1 cellular context compared by ENCODE assay signal in the genomic region with DNA sequence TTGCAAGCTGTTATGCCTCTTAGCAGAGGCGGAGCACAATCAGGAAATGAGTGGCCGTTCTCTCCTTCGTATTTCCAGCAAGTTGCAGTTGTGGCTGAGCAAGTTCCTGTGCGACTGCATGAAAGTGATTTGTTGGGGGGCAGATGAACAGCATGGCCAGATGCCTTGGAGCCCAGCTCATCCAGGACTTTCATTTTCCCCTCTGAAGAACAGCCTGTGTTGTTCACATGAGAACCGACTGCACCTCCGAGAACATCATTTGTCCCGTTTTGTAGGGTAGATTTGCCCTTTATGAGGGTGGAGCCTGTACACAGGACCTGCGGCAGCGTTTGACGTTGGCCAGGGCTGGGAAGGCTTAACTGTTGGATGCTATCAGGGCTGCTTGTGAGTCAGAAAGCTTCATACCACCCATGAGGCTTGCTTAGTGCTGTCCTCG.
TF ChIP-seq lines count a peak whose summit lies in the region.

No MANE protein-coding gene starts in this region.

TF ChIP-seq in K562, 482 proteins besides CTCF, POLR2A, EP300 and RAD21 (continued from another document):
- TF ChIP-seq SRSF3 (IDR thresholded peaks at IDR 0.05; ENCODE audit: insufficient read depth, low read length), result no peak
- TF ChIP-seq KLF16 (IDR thresholded peaks at IDR 0.05), result no peak
- 0 out of 2 replicates have a peak, but pooled peaks have one; percentile 19 for TF ChIP-seq SMAD4 (CRISPR knock-in tag; conservative IDR thresholded peaks at IDR 0.05)
- TF ChIP-seq JUND (IDR thresholded peaks at IDR 0.05; ENCODE audit: borderline replicate concordance, low read depth, low read length), result 0 out of 2 replicates have a peak, but pooled peaks have one; percentile 32
- 0 out of 3 replicates have a peak, but pooled peaks have one; percentile 26 for TF ChIP-seq JUND (tag; IDR thresholded peaks at IDR 0.05; ENCODE audit: borderline replicate concordance, low read depth, low read length)
- TF ChIP-seq ZBED1 (IDR thresholded peaks at IDR 0.05), result no peak
- TF ChIP-seq, protein P1, sequence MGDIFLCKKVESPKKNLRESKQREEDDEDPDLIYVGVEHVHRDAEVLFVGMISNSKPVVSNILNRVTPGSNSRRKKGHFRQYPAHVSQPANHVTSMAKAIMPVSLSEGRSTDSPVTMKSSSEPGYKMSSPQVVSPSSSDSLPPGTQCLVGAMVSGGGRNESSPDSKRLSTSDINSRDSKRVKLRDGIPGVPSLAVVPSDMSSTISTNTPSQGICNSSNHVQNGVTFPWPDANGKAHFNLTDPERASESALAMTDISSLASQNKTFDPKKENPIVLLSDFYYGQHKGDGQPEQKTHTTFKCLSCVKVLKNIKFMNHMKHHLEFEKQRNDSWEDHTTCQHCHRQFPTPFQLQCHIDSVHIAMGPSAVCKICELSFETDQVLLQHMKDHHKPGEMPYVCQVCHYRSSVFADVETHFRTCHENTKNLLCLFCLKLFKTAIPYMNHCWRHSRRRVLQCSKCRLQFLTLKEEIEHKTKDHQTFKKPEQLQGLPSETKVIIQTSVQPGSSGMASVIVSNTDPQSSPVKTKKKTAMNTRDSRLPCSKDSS (IDR thresholded peaks at IDR 0.05; ENCODE audit: low read depth, partially characterized antibody), result no peak
- TF ChIP-seq SMARCA4 (IDR thresholded peaks at IDR 0.05), result 0 out of 2 replicates have a peak, but pooled peaks have one; percentile 30
- no peak for TF ChIP-seq U2AF2 (optimal IDR thresholded peaks at IDR 0.05; ENCODE audit: low read depth, low read length)
- TF ChIP-seq RUNX1 (IDR thresholded peaks at IDR 0.05; ENCODE audit: low read depth), result no peak
- TF ChIP-seq, protein P2, sequence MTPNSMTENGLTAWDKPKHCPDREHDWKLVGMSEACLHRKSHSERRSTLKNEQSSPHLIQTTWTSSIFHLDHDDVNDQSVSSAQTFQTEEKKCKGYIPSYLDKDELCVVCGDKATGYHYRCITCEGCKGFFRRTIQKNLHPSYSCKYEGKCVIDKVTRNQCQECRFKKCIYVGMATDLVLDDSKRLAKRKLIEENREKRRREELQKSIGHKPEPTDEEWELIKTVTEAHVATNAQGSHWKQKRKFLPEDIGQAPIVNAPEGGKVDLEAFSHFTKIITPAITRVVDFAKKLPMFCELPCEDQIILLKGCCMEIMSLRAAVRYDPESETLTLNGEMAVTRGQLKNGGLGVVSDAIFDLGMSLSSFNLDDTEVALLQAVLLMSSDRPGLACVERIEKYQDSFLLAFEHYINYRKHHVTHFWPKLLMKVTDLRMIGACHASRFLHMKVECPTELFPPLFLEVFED (CRISPR knock-in tag; conservative IDR thresholded peaks at IDR 0.05), result no peak
- peak; percentile 45; the same call in 1 of the 2 replicates for TF ChIP-seq DPF2 (IDR thresholded peaks at IDR 0.05)
- TF ChIP-seq FOSL1 (tag; conservative IDR thresholded peaks at IDR 0.05), result peak; percentile 77
- TF ChIP-seq NFRKB (IDR thresholded peaks at IDR 0.05; ENCODE audit: low read depth), result no peak
- TF ChIP-seq IRF2 (CRISPR knock-in tag; IDR thresholded peaks at IDR 0.05), result no peak
- TF ChIP-seq SIX5 (IDR thresholded peaks at IDR 0.05; ENCODE audit: borderline replicate concordance in 1 of 2, insufficient read depth in 1 of 2, low read depth in 1 of 2, low read length in 2 of 2), result no peak
- TF ChIP-seq RHOXF2B (CRISPR knock-in tag; conservative IDR thresholded peaks at IDR 0.05), result no peak
- TF ChIP-seq YY1 (IDR thresholded peaks at IDR 0.05; ENCODE audit: borderline replicate concordance in 1 of 3, control insufficient read depth in 1 of 3, extremely low read depth in 1 of 3, insufficient read depth in 3 of 3, insufficient read length in 1 of 3, insufficient replicate concordance in 2 of 3, low read depth in 1 of 3, low read length in 2 of 3), result no peak
- TF ChIP-seq ATF1 (CRISPR knock-in tag; IDR thresholded peaks at IDR 0.05), result no peak
- peak; percentile 44; the same call in 1 of the 2 replicates for TF ChIP-seq ATF1 (tag; IDR thresholded peaks at IDR 0.05)
- TF ChIP-seq GABPA (tag; conservative IDR thresholded peaks at IDR 0.05; ENCODE audit: low read depth), result peak; percentile 53
- TF ChIP-seq CAMTA2 (CRISPR knock-in tag; conservative IDR thresholded peaks at IDR 0.05), result no peak
- no peak for TF ChIP-seq SPI1 (IDR thresholded peaks at IDR 0.05; ENCODE audit: borderline replicate concordance, low read depth, low read length)
- peak; percentile 19 to 41; a peak in 2 of 4 replicates for TF ChIP-seq KDM1A (IDR thresholded peaks at IDR 0.05)
